In genomic region chr11:130634186-130634585, GRCh38 we compare ENCODE assay signal across 17 cellular contexts.
"Had no signal": no experiment of that assay in that cellular context is flagged by ENCODE, and none has a peak within 500 bp of the region (broad histone marks: within the 10 kb centered on the region; RNA-seq: fewer than 3 reads in every experiment).

No MANE protein-coding gene starts in this region.

- H3K36me3 Mint-ChIP-seq: activated naive CD8-positive, alpha-beta T cell; brain; naive thymus-derived CD8-positive, alpha-beta T cell had no signal

- DNase-seq: activated CD4-positive, alpha-beta T cell treated with anti-CD3 and anti-CD28 coated beads, Interleukin-2, amount 50 U/mL, for 48 hours; activated CD8-positive, alpha-beta memory T cell treated with anti-CD3 and anti-CD28 coated beads, Interleukin-2, amount 50 U/mL, for 4 hours; activated gamma-delta T cell treated with Interleukin-2 at 50 U/mL for 16 hours; amygdala; effector memory CD4-positive, alpha-beta T cell; naive thymus-derived CD8-positive, alpha-beta T cell; posterior cingulate gyrus; retina; stimulated activated CD4-positive, alpha-beta T cell treated with anti-CD3 and anti-CD28 coated beads, Interleukin-12 subunit alpha, Interleukin-12 subunit beta, amount 100 ng/mL, for 4 hours; stimulated activated CD4-positive, alpha-beta T cell treated with anti-CD3 and anti-CD28 coated beads, Interleukin-2, amount 100 ng/mL, for 24 hours had no signal

- H3K27ac Mint-ChIP-seq: activated naive CD8-positive, alpha-beta T cell; dendritic cell treated with granulocyte-macrophage colony-stimulating factor and Interleukin-4, amounts not matched to agents 40 ng/mL and 50 ng/mL, for 4 days; naive thymus-derived CD8-positive, alpha-beta T cell had no signal

- H3K4me3 Mint-ChIP-seq: activated naive CD8-positive, alpha-beta T cell; brain; central memory CD8-positive, alpha-beta T cell; dendritic cell treated with granulocyte-macrophage colony-stimulating factor and Interleukin-4, amounts not matched to agents 40 ng/mL and 50 ng/mL, for 4 days; naive thymus-derived CD8-positive, alpha-beta T cell had no signal

- ATAC-seq: naive thymus-derived CD8-positive, alpha-beta T cell had no signal

- H3K4me1 Mint-ChIP-seq: central memory CD8-positive, alpha-beta T cell; naive thymus-derived CD8-positive, alpha-beta T cell had no signal

- H3K27me3 Mint-ChIP-seq: dendritic cell treated with granulocyte-macrophage colony-stimulating factor and Interleukin-4, amounts not matched to agents 40 ng/mL and 50 ng/mL, for 4 days had no signal

- H3K27ac ChIP-seq: neutrophil, thoracic aorta had no signal

- H3K36me3 ChIP-seq: neutrophil, thoracic aorta had no signal

- H3K9me3 Mint-ChIP-seq: central memory CD8-positive, alpha-beta T cell; dendritic cell treated with granulocyte-macrophage colony-stimulating factor and Interleukin-4, amounts not matched to agents 40 ng/mL and 50 ng/mL, for 4 days; naive thymus-derived CD8-positive, alpha-beta T cell had no signal

- H3K9me3 ChIP-seq: neutrophil, thoracic aorta had no signal

- H3K4me3 ChIP-seq: lung, thoracic aorta had no signal
